ENCODE assay signal across 10 cellular contexts in genomic region chr17:17841620-17842025, GRCh38. TPM values are rescaled to one million over a fixed set of nuclear protein-coding genes. Genes with fewer than 3 reads are reported as not detected.
DNase-seq lines count a peak whose midpoint lies in the region; ATAC-seq and TF ChIP-seq lines count a peak whose summit lies in the region.
"Had no signal": no experiment of that assay in that cellular context is flagged by ENCODE, and none has a peak within 500 bp of the region (broad histone marks: within the 10 kb centered on the region; RNA-seq: fewer than 3 reads in every experiment).

No MANE protein-coding gene starts in this region.

- dilution Hi-C loops in mammary epithelial cell (cut with HindIII; ENCODE audit: low sequenced_read_pairs) = no loop called here

- H3K27me3 ChIP-seq in mammary epithelial cell (ENCODE audit: insufficient read depth, low read length) (no peaks in the 10 kb centered on the region), vagina (no peaks in the 10 kb centered on the region)

- intact Hi-C loops in natural killer cell (cut with micrococcal nuclease) = no loop called here
- intact Hi-C loops in mammary epithelial cell (cut with micrococcal nuclease) = loop anchor here (1.0 kb wide), 1 partner anchor 19 kb away; no protein-coding TSS in a partner anchor
- intact Hi-C loops in vagina (cut with DNase I) = no loop called here

- ATAC-seq in natural killer cell = no peak
- no peak for ATAC-seq in natural killer cell treated with Interleukin-12 subunit alpha and Interleukin-12 subunit beta and Interleukin-15 and Interleukin-18, amount 100 ng/mL, for 72 hours

- peak overlapping the region; percentile 61 for H3K4me2 ChIP-seq in mammary epithelial cell (ENCODE audit: insufficient read depth, low read depth, low read length)

- no TSS peak for BruUV-seq in mammary epithelial cell (replicated peaks; lab: Mats Ljungman, UMichigan)

- H3K9me3 ChIP-seq in mammary epithelial cell (replicated peaks; ENCODE audit: insufficient read depth, low read length) (no peaks in the 10 kb centered on the region), mesodermal cell (ENCODE audit: control insufficient read depth, low read length) (no peaks in the 10 kb centered on the region), vagina (no peaks in the 10 kb centered on the region)

- H3K27me3 Mint-ChIP-seq in natural killer cell (ENCODE audit: low read depth in 2 of 2) = no peaks in the 10 kb centered on the region
- no peaks in the 10 kb centered on the region for H3K27me3 Mint-ChIP-seq in natural killer cell treated with Interleukin-12 subunit alpha and Interleukin-12 subunit beta and Interleukin-15 and Interleukin-18, amount 100 ng/mL, for 72 hours
- H3K27me3 Mint-ChIP-seq: activated CD4-positive, alpha-beta memory T cell treated with anti-CD3 and anti-CD28 coated beads, Interleukin-2, amount 10 ng/mL, durations not matched to agents 7 days and 5 days had no signal

- H3K36me3 ChIP-seq in mammary epithelial cell (ENCODE audit: insufficient read depth, low read length) = no peaks in the 10 kb centered on the region
- H3K36me3 ChIP-seq in mesodermal cell (ENCODE audit: control insufficient read depth, insufficient read depth, low read length) = no peaks in the 10 kb centered on the region
- peaks cover 0 to 2% of the 10 kb centered on the region in 2 donors for H3K36me3 ChIP-seq in vagina

- H3K27ac Mint-ChIP-seq in natural killer cell = peak overlapping the region; percentile 89 to 98
- H3K27ac Mint-ChIP-seq in natural killer cell treated with Interleukin-12 subunit alpha and Interleukin-12 subunit beta and Interleukin-15 and Interleukin-18, amount 100 ng/mL, for 72 hours = no peak overlapping the region

- peaks cover 14 to 18% of the 10 kb centered on the region in 2 donors for H3K4me1 Mint-ChIP-seq in natural killer cell
- H3K4me1 Mint-ChIP-seq in natural killer cell treated with Interleukin-12 subunit alpha and Interleukin-12 subunit beta and Interleukin-15 and Interleukin-18, amount 100 ng/mL, for 72 hours (ENCODE audit: low read depth in 2 of 2) = peaks cover 15 to 20% of the 10 kb centered on the region in 2 donors

- CTCF ChIA-PET in mammary epithelial cell (lab: Charles Lee; ENCODE audit: low non-redundant PET) = no interaction called here

- peak overlapping the region; percentile 6 for H2AFZ ChIP-seq in mammary epithelial cell (ENCODE audit: low read depth, low read length)

- WGBS in mammary epithelial cell (ENCODE audit: low coverage, missing lambda C conversion rate) = 0% methylated on average over 1 of the region's 1 CpG
- 83 to 88% methylated on average over 1 of the region's 1 CpG for WGBS in mesodermal cell (ENCODE audit: insufficient coverage in 2 of 2), 2 experiments

- in situ Hi-C loops in mammary epithelial cell (cut with MboI; ENCODE audit: low sequenced_read_pairs in 2 of 2) = no loop called here
- in situ Hi-C loops in GM13977 (cut with MboI; ENCODE audit: low pct_unique_long_range_greater_than_20kb, low sequenced_read_pairs, unreplicated experiment) = no loop called here

- peaks cover 4% of the 10 kb centered on the region for H3K79me2 ChIP-seq in mammary epithelial cell (ENCODE audit: insufficient read depth, low read length)

- no peak for TF ChIP-seq CTCF in natural killer cell (IDR thresholded peaks at IDR 0.05)
- no peak for TF ChIP-seq CTCF in mammary epithelial cell (conservative IDR thresholded peaks at IDR 0.05 in 1 of 2, IDR thresholded peaks at IDR 0.05 in 1 of 2; ENCODE audit: extremely low read depth in 1 of 2, insufficient read depth in 1 of 2, low read depth in 1 of 2, low read length in 2 of 2)
- TF ChIP-seq CTCF in vagina (IDR thresholded peaks at IDR 0.05) = no peak
- no peak for TF ChIP-seq CTCF in GM13977 (IDR thresholded peaks at IDR 0.05; ENCODE audit: extremely low read depth, insufficient read depth, missing control alignments)

- DNase-seq in natural killer cell (no peak), mammary epithelial cell (no peak), vagina (ENCODE audit: extremely low spot score in 2 of 2) (no peak), GM13977 (ENCODE audit: low spot score) (no peak), SW 1271 (lab: John Stamatoyannopoulos, UW) (no peak), MV-4-11 (lab: John Stamatoyannopoulos, UW) (no peak)
- DNase-seq in natural killer cell treated with Interleukin-12 subunit alpha and Interleukin-12 subunit beta and Interleukin-15 and Interleukin-18, amount 100 ng/mL, for 72 hours (ENCODE audit: low spot score) = no peak
- DNase-seq: activated CD4-positive, alpha-beta memory T cell treated with anti-CD3 and anti-CD28 coated beads, Interleukin-2, amount 10 ng/mL, durations not matched to agents 7 days and 5 days; MM.1S had no signal

- H3K4me3 ChIP-seq in mammary epithelial cell (replicated peaks in 1 of 3; ENCODE audit: insufficient read depth in 1 of 3, low read depth in 2 of 3, low read length in 3 of 3) (no peak overlapping the region), mesodermal cell (ENCODE audit: extremely low read depth, insufficient read depth, low read length, poor library complexity, severe bottlenecking) (no peak overlapping the region), vagina (no peak overlapping the region)

- H3K27ac ChIP-seq in mammary epithelial cell (ENCODE audit: insufficient read depth, low read depth, low read length) (peak overlapping the region; percentile 98), mesodermal cell (ENCODE audit: low read depth, low read length, severe bottlenecking) (peak overlapping the region; percentile 92), vagina (peak overlapping the region; percentile 97)

- H3K4me1 ChIP-seq in mammary epithelial cell (ENCODE audit: insufficient read depth, low read length) (peaks cover 66% of the 10 kb centered on the region), mesodermal cell (ENCODE audit: control insufficient read depth, insufficient read depth, low read length, poor library complexity, severe bottlenecking) (peaks cover 33% of the 10 kb centered on the region), vagina (peaks cover 56% of the 10 kb centered on the region)

- peak overlapping the region; percentile 20 for H3K9ac ChIP-seq in mammary epithelial cell (ENCODE audit: insufficient read depth, low read length)

- no peaks in the 10 kb centered on the region for H3K9me3 Mint-ChIP-seq in natural killer cell
- H3K9me3 Mint-ChIP-seq in natural killer cell treated with Interleukin-12 subunit alpha and Interleukin-12 subunit beta and Interleukin-15 and Interleukin-18, amount 100 ng/mL, for 72 hours = no peaks in the 10 kb centered on the region
- H3K9me3 Mint-ChIP-seq: activated CD4-positive, alpha-beta memory T cell treated with anti-CD3 and anti-CD28 coated beads, Interleukin-2, amount 10 ng/mL, durations not matched to agents 7 days and 5 days had no signal

- H3K36me3 Mint-ChIP-seq in natural killer cell = no peaks in the 10 kb centered on the region
- H3K36me3 Mint-ChIP-seq in natural killer cell treated with Interleukin-12 subunit alpha and Interleukin-12 subunit beta and Interleukin-15 and Interleukin-18, amount 100 ng/mL, for 72 hours = no peaks in the 10 kb centered on the region

- no peaks in the 10 kb centered on the region for H4K20me1 ChIP-seq in mammary epithelial cell (ENCODE audit: insufficient read depth, low read length)

- no peak overlapping the region for H3K4me3 Mint-ChIP-seq in natural killer cell
- no peak overlapping the region for H3K4me3 Mint-ChIP-seq in natural killer cell treated with Interleukin-12 subunit alpha and Interleukin-12 subunit beta and Interleukin-15 and Interleukin-18, amount 100 ng/mL, for 72 hours

- no peak for TF ChIP-seq POLR2A in vagina (IDR thresholded peaks at IDR 0.05)

RNA-seq across cellular contexts. Expression of gene SREBF1, which starts 4.8 kb away (rescaled TPM):
- total RNA-seq in natural killer cell = 100 to 1,000 TPM in 2 of 3 donors, 10 to 100 TPM in 1; 80.7 to 208 (median 119) TPM
- 10 to 100 TPM; 55.8 to 73.5 TPM for total RNA-seq in natural killer cell treated with Interleukin-12 subunit alpha and Interleukin-12 subunit beta and Interleukin-15 and Interleukin-18, amount 100 ng/mL, for 72 hours
- total RNA-seq in mammary epithelial cell = 100 to 1,000 TPM; 109 to 173 TPM
- 71.5 TPM for polyA plus RNA-seq in mammary epithelial cell
- 152 TPM for polyA minus RNA-seq in mammary epithelial cell
- 51.2 TPM for polyA plus RNA-seq in mesodermal cell (2013, experiment 1 of 2)
- 44.7 TPM for polyA plus RNA-seq in mesodermal cell (2013, experiment 2 of 2)
- 84.0 TPM for total RNA-seq in vagina

Comparison
In these comparisons a context has a peak if more than half of its experiments do, and no peak if none do; other contexts are left out.
1. H3K27ac Mint-ChIP-seq: peak in natural killer cell (2 of 2); none in natural killer cell treated with Interleukin-12 subunit alpha and Interleukin-12 subunit beta and Interleukin-15 and Interleukin-18, amount 100 ng/mL, for 72 hours (0 of 2).
2. Peak in every context shown above with its lines, with median percentiles within 50 percentile points of each other: H3K27ac ChIP-seq.